19 cellular contexts compared by ENCODE assay signal in the genomic region with DNA sequence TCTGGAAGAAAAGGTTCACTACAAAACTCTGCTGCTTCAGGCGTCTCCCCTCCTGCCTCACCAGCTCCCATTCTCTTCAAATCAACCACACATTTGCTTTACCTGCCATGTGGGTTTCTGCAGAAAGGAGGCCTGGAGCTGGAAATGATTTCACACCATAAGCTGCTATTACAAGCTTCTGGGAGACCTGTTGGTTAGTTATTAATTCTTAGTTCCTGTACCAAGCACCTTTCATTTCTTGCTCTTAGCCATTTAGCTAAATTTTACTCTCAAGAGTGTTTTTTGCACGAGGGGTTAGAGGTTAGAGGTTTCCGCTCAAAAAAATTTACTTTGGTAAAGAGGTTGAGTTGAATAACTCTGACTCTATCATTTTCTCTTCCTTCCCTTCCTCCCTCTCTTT.
A peak's percentile ranks its signal among the peaks of the same experiment; 100 is the strongest.
DNase-seq lines count a peak whose midpoint lies in the region; ATAC-seq, FAIRE-seq and TF ChIP-seq lines count a peak whose summit lies in the region.
"Had no signal": no experiment of that assay in that cellular context is flagged by ENCODE, and none has a peak within 500 bp of the region (broad histone marks: within the 10 kb centered on the region; RNA-seq: fewer than 3 reads in every experiment).

No MANE protein-coding gene starts in this region.

- FAIRE-seq in pancreas (lab: Jason Lieb, UNC): no peak

- H3K9me3 ChIP-seq in tibial artery: no peaks in the 10 kb centered on the region
- H3K9me3 ChIP-seq in pancreas: no peaks in the 10 kb centered on the region
- H3K9me3 ChIP-seq: BLaER1 treated with 17β-estradiol and CSF1 and Interleukin-3, amounts not matched to agents 10 nM and 100 nM; left ventricle myocardium inferior had no signal

- no peaks in the 10 kb centered on the region for H3K36me3 ChIP-seq in tibial artery
- no peaks in the 10 kb centered on the region for H3K36me3 ChIP-seq in pancreas
- H3K36me3 ChIP-seq: cardiac muscle cell, left ventricle myocardium inferior had no signal

- DNase-seq in tibial artery (no peak), pancreas (no peak), cortex of kidney (lab: John Stamatoyannopoulos, UW) (no peak), SW 1271 (lab: John Stamatoyannopoulos, UW) (no peak)
- DNase-seq: activated CD4-positive, alpha-beta T cell treated with anti-CD3 and anti-CD28 coated beads, Interleukin-2, amount 10 ng/mL, durations not matched to agents 7 days and 5 days; activated T-cell treated with anti-CD3 and anti-CD28 coated beads for 4 hours; left ventricle myocardium inferior; NCI-H1436; NCI-H226; SHP77 treated with DMSO at 0.1 percent for 48 hours; T-helper 9 cell had no signal

- no peaks in the 10 kb centered on the region for H3K27me3 ChIP-seq in tibial artery
- H3K27me3 ChIP-seq in pancreas: no peaks in the 10 kb centered on the region
- H3K27me3 ChIP-seq: BLaER1 treated with 17β-estradiol and CSF1 and Interleukin-3, amounts not matched to agents 10 nM and 100 nM; cardiac muscle cell had no signal

- peaks cover 0 to 68% (median 33%) of the 10 kb centered on the region in 4 donors for H3K4me1 ChIP-seq in tibial artery
- H3K4me1 ChIP-seq in pancreas: peaks cover 0 to 3% (median 0%) of the 10 kb centered on the region in 3 donors
- H3K4me1 ChIP-seq: BLaER1 treated with 17β-estradiol and CSF1 and Interleukin-3, amounts not matched to agents 10 nM and 100 nM had no signal

- H3K4me3 ChIP-seq in tibial artery: no peak overlapping the region
- H3K4me3 ChIP-seq in pancreas: no peak overlapping the region
- H3K4me3 ChIP-seq: BLaER1 treated with 17β-estradiol and CSF1 and Interleukin-3, amounts not matched to agents 10 nM and 100 nM; cardiac muscle cell; left ventricle myocardium inferior; smooth muscle cell had no signal

- WGBS in pancreas, 2 donors: 79 to 89% methylated on average over 3 of the region's 3 CpGs

- peak overlapping the region; percentile 76 to 80 for H3K27ac ChIP-seq in tibial artery
- no peak overlapping the region for H3K27ac ChIP-seq in pancreas
- H3K27ac ChIP-seq: BLaER1 treated with 17β-estradiol and CSF1 and Interleukin-3, amounts not matched to agents 10 nM and 100 nM; cardiac muscle cell; KMS-11; left ventricle myocardium inferior had no signal

- no peak for TF ChIP-seq CTCF in tibial artery (IDR thresholded peaks at IDR 0.05)
- TF ChIP-seq CTCF in pancreas (IDR thresholded peaks at IDR 0.05): no peak

- intact Hi-C loops in tibial artery (cut with DNase I; ENCODE audit: low total_unique reads): no loop called here
- intact Hi-C loops in pancreas (cut with DNase I): no loop called here

- ATAC-seq in GM19397 (IDR thresholded peaks at IDR 0.05; ENCODE audit: unreplicated experiment) (peak; percentile 66), HG02623 (IDR thresholded peaks at IDR 0.05; ENCODE audit: unreplicated experiment) (peak; percentile 61), HG03571 (IDR thresholded peaks at IDR 0.05; ENCODE audit: unreplicated experiment) (peak; percentile 88), pancreas (no peak)
- ATAC-seq: HCT116 had no signal

Comparison
In these comparisons a context has a peak if more than half of its experiments do, and no peak if none do; other contexts are left out.
1. ATAC-seq: peak in GM19397 (single experiment), HG02623 (single experiment) and HG03571 (single experiment); none in pancreas (0 of 4).
2. H3K27ac ChIP-seq: peak in tibial artery (2 of 2); none in pancreas (0 of 4).